10 cellular contexts compared by ENCODE assay signal in the genomic region with DNA sequence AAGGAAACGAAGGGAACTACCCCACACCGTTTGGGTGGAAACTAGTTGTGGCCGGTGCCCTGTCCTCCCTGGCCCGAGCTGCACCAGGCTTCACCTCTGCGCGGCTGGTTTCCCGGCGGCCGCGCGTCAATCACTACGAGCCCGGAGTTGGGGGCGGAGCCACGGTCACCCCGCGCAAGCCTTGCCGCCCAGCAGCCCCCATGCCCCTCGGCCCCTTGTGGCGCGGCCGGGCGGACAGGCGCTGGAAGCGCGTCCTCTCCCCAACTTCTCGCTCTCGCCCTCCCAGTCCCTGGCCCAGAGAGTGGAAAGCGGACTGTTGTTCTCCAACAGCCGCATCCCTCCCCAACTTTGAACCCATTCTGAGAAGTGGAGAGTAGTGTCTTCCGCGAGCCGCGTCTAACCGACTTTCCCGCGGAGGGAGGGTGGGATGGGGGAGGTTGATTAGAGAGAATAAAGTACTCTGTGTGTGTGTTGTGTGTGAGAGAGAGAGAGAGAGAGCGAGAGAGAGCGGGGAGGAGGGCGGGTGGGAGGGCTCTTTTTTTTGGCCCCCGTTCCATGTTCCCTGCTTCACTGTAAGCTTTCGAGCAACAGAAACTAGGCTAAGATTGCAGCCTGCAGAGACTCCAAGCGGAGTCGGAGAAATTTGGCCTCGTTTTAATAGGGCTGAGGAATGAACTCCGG. TPM values are rescaled to one million over a fixed set of nuclear protein-coding genes. Genes with fewer than 3 reads are reported as not detected.
DNase-seq lines count a peak whose midpoint lies in the region; ATAC-seq, FAIRE-seq and TF ChIP-seq lines count a peak whose summit lies in the region.
"Had no signal": no experiment of that assay in that cellular context is flagged by ENCODE, and none has a peak within 500 bp of the region (broad histone marks: within the 10 kb centered on the region; RNA-seq: fewer than 3 reads in every experiment).

No MANE protein-coding gene starts in this region.

- H2AFZ ChIP-seq in endothelial cell of umbilical vein (ENCODE audit: low read depth, low read length): peak overlapping the region; percentile 84

- peaks cover 42 to 49% (median 45%) of the 10 kb centered on the region in 3 donors for H3K4me1 Mint-ChIP-seq in T-cell

- H3K9me1 ChIP-seq in endothelial cell of umbilical vein (replicated peaks; ENCODE audit: control insufficient read depth, extremely low read depth, insufficient read depth, low read length): no peaks in the 10 kb centered on the region

- peaks cover 19 to 44% of the 10 kb centered on the region in 2 experiments for H3K27me3 ChIP-seq in endothelial cell of umbilical vein (ENCODE audit: control insufficient read depth in 2 of 2, insufficient read depth in 2 of 2, low read length in 2 of 2)
- H3K27me3 ChIP-seq in mononuclear cell (ENCODE audit: insufficient read depth, low read length): peaks cover 91% of the 10 kb centered on the region
- H3K27me3 ChIP-seq in vagina: no peaks in the 10 kb centered on the region

- BruUV-seq in endothelial cell of umbilical vein (replicated peaks; lab: Mats Ljungman, UMichigan): no TSS peak

- peaks cover 0 to 11% (median 7%) of the 10 kb centered on the region in 3 donors for H3K9me3 Mint-ChIP-seq in T-cell

- H4K20me1 ChIP-seq in endothelial cell of umbilical vein (replicated peaks; ENCODE audit: control insufficient read depth, extremely low read depth, insufficient read depth, low read length): no peaks in the 10 kb centered on the region

- H3K79me2 ChIP-seq in endothelial cell of umbilical vein (ENCODE audit: control insufficient read depth, insufficient read depth, low read length): peaks cover 18% of the 10 kb centered on the region

- H3K27ac Mint-ChIP-seq in T-cell: no peak overlapping the region

- peak overlapping the region; percentile 80 for H3K9ac ChIP-seq in endothelial cell of umbilical vein (replicated peaks; ENCODE audit: extremely low read depth, insufficient read depth, low read length)

- H3K36me3 Mint-ChIP-seq in T-cell: peaks cover 3% of the 10 kb centered on the region

- TF ChIP-seq CTCF in endothelial cell of umbilical vein (IDR thresholded peaks at IDR 0.05; ENCODE audit: extremely low read depth in 1 of 2, insufficient read depth in 1 of 2, low read depth in 1 of 2, low read length in 2 of 2): no peak
- TF ChIP-seq CTCF in vagina (IDR thresholded peaks at IDR 0.05): no peak

- peaks cover 62 to 83% of the 10 kb centered on the region in 2 donors for H3K27me3 Mint-ChIP-seq in T-cell

- intact Hi-C loops in endothelial cell of umbilical vein (cut with micrococcal nuclease): loop anchor here (1.0 to 10.0 kb wide), 6 partner anchors 218 to 1808 kb away; no protein-coding TSS in a partner anchor
- intact Hi-C loops in vagina (cut with DNase I): no loop called here

- H3K4me3 Mint-ChIP-seq in T-cell: peak overlapping the region; percentile 82 to 88 (median 87)

- dilution Hi-C loops in endothelial cell of umbilical vein (cut with MboI; ENCODE audit: extremely low pct_ligation_motif_present, low sequenced_read_pairs): no loop called here

- peak overlapping the region; percentile 88 for H3K4me2 ChIP-seq in endothelial cell of umbilical vein (ENCODE audit: insufficient read depth, low read length)

- H3K4me1 ChIP-seq in endothelial cell of umbilical vein (ENCODE audit: control insufficient read depth, extremely low read depth, insufficient read depth, low read length) (peaks cover 13% of the 10 kb centered on the region), mononuclear cell (ENCODE audit: insufficient read depth, low read length) (peaks cover 38% of the 10 kb centered on the region), vagina (peaks cover under 1% of the 10 kb centered on the region)

- DNase-seq in DMS153 treated with DMSO at 0.1 percent for 48 hours (lab: John Stamatoyannopoulos, UW; ENCODE audit: unreplicated experiment) (peak; percentile 6), DMS153 (lab: John Stamatoyannopoulos, UW) (no peak), LoVo (ENCODE audit: low spot score) (peak; percentile 73), T-cell (no peak), endothelial cell of umbilical vein (ENCODE audit: low read depth, low spot score) (peak; percentile 85), vagina (ENCODE audit: extremely low spot score in 2 of 2) (no peak)

- no peak for TF ChIP-seq POLR2A in endothelial cell of umbilical vein (IDR thresholded peaks at IDR 0.05; ENCODE audit: low read depth, low read length)
- peak in 1 of 2 donors; percentile 5 for TF ChIP-seq POLR2A in vagina (IDR thresholded peaks at IDR 0.05)

- H3K9me3 ChIP-seq in endothelial cell of umbilical vein (replicated peaks; ENCODE audit: control insufficient read depth, insufficient read depth, low read length) (no peaks in the 10 kb centered on the region), mononuclear cell (ENCODE audit: low read depth, low read length) (no peaks in the 10 kb centered on the region), vagina (no peaks in the 10 kb centered on the region)

- CTCF ChIA-PET in T-cell (lab: Charles Lee): no interaction called here
- CTCF ChIA-PET in endothelial cell of umbilical vein (lab: Charles Lee): interaction anchor here (1.0 to 6.8 kb wide), 11 partner anchors 8 to 1813 kb away, joined by 3 to 53 read pairs (median 3); no protein-coding TSS in a partner anchor

- ATAC-seq in GM21825 (IDR thresholded peaks at IDR 0.05; ENCODE audit: unreplicated experiment) (peak; percentile 57), T-cell (replicated peaks in 1 of 4) (no peak)

- H3K27ac ChIP-seq in endothelial cell of umbilical vein (ENCODE audit: insufficient read depth, low read depth, low read length) (peak overlapping the region; percentile 54), vagina (peak overlapping the region; percentile 95)
- H3K27ac ChIP-seq: C4-2B had no signal

- H3K36me3 ChIP-seq in endothelial cell of umbilical vein (ENCODE audit: control insufficient read depth in 2 of 2, extremely low read depth in 1 of 2, insufficient read depth in 2 of 2, low read length in 2 of 2) (no peaks in the 10 kb centered on the region), vagina (no peaks in the 10 kb centered on the region)

- H3K4me3 ChIP-seq in endothelial cell of umbilical vein (replicated peaks in 1 of 3; ENCODE audit: insufficient read depth in 1 of 3, low read depth in 1 of 3, low read length in 3 of 3) (peak overlapping the region; percentile 81 to 92 (median 84)), mononuclear cell (ENCODE audit: low read length) (peak overlapping the region; percentile 31), vagina (peak overlapping the region; percentile 74 to 80)

- FAIRE-seq in endothelial cell of umbilical vein (lab: Jason Lieb, UNC): peak; percentile 71
- FAIRE-seq: islet of Langerhans had no signal

- POLR2A ChIA-PET in T-cell (lab: Charles Lee): interaction anchor here in 1 of 2 donors (0.6 kb wide), 1 partner anchor 513 kb away, joined by 3 read pairs; no protein-coding TSS in a partner anchor
- POLR2A ChIA-PET in endothelial cell of umbilical vein (lab: Charles Lee): interaction anchor here (1.2 kb wide), 1 partner anchor 13 kb away, joined by 3 read pairs; no protein-coding TSS in a partner anchor

TF ChIP-seq in endothelial cell of umbilical vein, 7 proteins besides CTCF, POLR2A, EP300 and RAD21:
- TF ChIP-seq POLR2AphosphoS5 (IDR thresholded peaks at IDR 0.05; ENCODE audit: insufficient read depth, low read depth, low read length): no peak
- no peak for TF ChIP-seq MYC (IDR thresholded peaks at IDR 0.05; ENCODE audit: low read depth, low read length)
- no peak for TF ChIP-seq FOS (IDR thresholded peaks at IDR 0.05; ENCODE audit: borderline replicate concordance, insufficient read depth, low read length)
- no peak for TF ChIP-seq GATA2 (IDR thresholded peaks at IDR 0.05; ENCODE audit: insufficient read depth, insufficient read length, low read depth, low read length)
- no peak for TF ChIP-seq EZH2 (IDR thresholded peaks at IDR 0.05; ENCODE audit: borderline replicate concordance, low read depth, low read length, severe bottlenecking)
- no peak for TF ChIP-seq JUN (IDR thresholded peaks at IDR 0.05; ENCODE audit: borderline replicate concordance, insufficient read depth, insufficient read length, low read depth)
- TF ChIP-seq, protein P1, sequence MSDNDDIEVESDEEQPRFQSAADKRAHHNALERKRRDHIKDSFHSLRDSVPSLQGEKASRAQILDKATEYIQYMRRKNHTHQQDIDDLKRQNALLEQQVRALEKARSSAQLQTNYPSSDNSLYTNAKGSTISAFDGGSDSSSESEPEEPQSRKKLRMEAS (IDR thresholded peaks at IDR 0.05; ENCODE audit: insufficient read depth, insufficient read length): no peak
TF ChIP-seq in endothelial cell of umbilical vein: peak in this region for 0.

RNA-seq across cellular contexts. Expression of a gene that starts 1.4 kb away (rescaled TPM):
- total RNA-seq in T-cell (under 1 TPM in 2 of 5 donors, not detected in 3; 0.38 to 0.54 TPM), endothelial cell of umbilical vein (22.5 and 27.1 TPM in 2 replicates), mononuclear cell (0.21 TPM), vagina (76.9 TPM)
- 26.2 and 28.4 TPM in 2 replicates for polyA plus RNA-seq in endothelial cell of umbilical vein
- 25.7 and 32.1 TPM in 2 replicates for polyA plus RNA-seq in endothelial cell of umbilical vein (2011; cell fraction: cytosol; rRNA removed)
- polyA plus RNA-seq in endothelial cell of umbilical vein (2011; cell fraction: nucleus; rRNA removed): 56.8 and 67.4 TPM in 2 replicates
- 21.0 and 23.7 TPM in 2 replicates for polyA plus RNA-seq in endothelial cell of umbilical vein (2012)
- 42.7 and 61.4 TPM in 2 replicates for polyA minus RNA-seq in endothelial cell of umbilical vein
- polyA minus RNA-seq in endothelial cell of umbilical vein (2011; cell fraction: cytosol; rRNA and poly(A)+ RNA removed): 6.8 TPM
- 122 and 143 TPM in 2 replicates for polyA minus RNA-seq in endothelial cell of umbilical vein (2011; cell fraction: nucleus; rRNA and poly(A)+ RNA removed)

Comparison
In these comparisons a context has a peak if more than half of its experiments do, and no peak if none do; other contexts are left out.
1. DNase-seq: peak in DMS153 treated with DMSO at 0.1 percent for 48 hours (single experiment), LoVo (single experiment) and endothelial cell of umbilical vein (single experiment); none in DMS153 (single experiment), T-cell (0 of 34) and vagina (0 of 2).
2. H3K4me3 ChIP-seq: peak in every context shown above with its lines; median percentile 84 in endothelial cell of umbilical vein; 77 in vagina; 31 in mononuclear cell.
3. RNA of a gene that starts 1.4 kb away (total RNA-seq): 76.9 TPM in vagina (single experiment) and 22.5 to 27.1 TPM in endothelial cell of umbilical vein; 0.21 TPM in mononuclear cell (single experiment) and 0.38 to 0.54 TPM in T-cell; every median in the first group is over 10 times any median in the second.